ENCODE assay signal across 29 cellular contexts in the genomic region with DNA sequence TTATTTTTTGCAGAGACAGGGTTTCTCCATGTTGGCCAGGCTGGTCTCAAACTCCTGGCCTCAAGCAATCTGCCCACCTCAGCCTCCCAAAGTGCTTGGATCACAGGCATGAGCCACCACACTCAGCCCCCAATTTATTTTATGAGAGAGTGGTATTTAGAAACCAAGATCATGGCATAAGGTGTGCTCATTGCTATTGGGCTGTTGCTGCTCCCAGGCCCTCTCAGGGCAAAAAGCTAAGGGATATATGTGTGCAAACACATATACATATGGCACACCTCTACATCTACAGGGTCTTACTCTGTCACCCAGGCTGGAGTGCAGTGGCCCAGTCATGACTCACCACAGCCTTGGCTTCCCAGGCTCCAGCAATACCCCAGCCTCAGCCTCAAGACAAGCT.
"Had no signal": no experiment of that assay in that cellular context is flagged by ENCODE, and none has a peak within 500 bp of the region (broad histone marks: within the 10 kb centered on the region; RNA-seq: fewer than 3 reads in every experiment).

No MANE protein-coding gene starts in this region.

- H3K4me3 ChIP-seq: neural progenitor cell, ovary, psoas muscle, suprapubic skin, testis, tibial artery, transverse colon, upper lobe of right lung, uterus had no signal

- FAIRE-seq: small intestine had no signal

- H3K4me1 ChIP-seq: neural progenitor cell, parathyroid adenoma, uterus had no signal

- H2AFZ ChIP-seq: neural progenitor cell, parathyroid adenoma had no signal

- H3K79me2 ChIP-seq: parathyroid adenoma had no signal

- H3K36me3 Mint-ChIP-seq: natural killer cell; neural progenitor cell; stimulated activated memory B cell treated with anti-CD40 and anti-IgM and Interleukin-4, amounts not matched to agents 10 μg/mL and 1 μg/mL and 100 μg/mL, for 72 hours; type B pancreatic cell had no signal

- H3K27ac Mint-ChIP-seq: naive thymus-derived CD4-positive, alpha-beta T cell; natural killer cell; nephron; neural progenitor cell; progenitor cell of endocrine pancreas; stimulated activated memory B cell treated with anti-CD40 and anti-IgM and Interleukin-4, amounts not matched to agents 10 μg/mL and 1 μg/mL and 100 μg/mL, for 72 hours; stimulated activated naive CD8-positive, alpha-beta T cell treated with anti-CD3 and anti-CD28 coated beads, Interleukin-15, amount 100 ng/mL, for 72 hours; type B pancreatic cell had no signal

- H3K9me3 Mint-ChIP-seq: natural killer cell; stimulated activated memory B cell treated with anti-CD40 and anti-IgM and Interleukin-4, amounts not matched to agents 10 μg/mL and 1 μg/mL and 100 μg/mL, for 72 hours; stimulated activated naive CD8-positive, alpha-beta T cell treated with anti-CD3 and anti-CD28 coated beads, Interleukin-15, amount 100 ng/mL, for 72 hours; type B pancreatic cell had no signal

- H3K27me3 ChIP-seq: neural progenitor cell, ovary, suprapubic skin, testis, tibial artery, transverse colon, upper lobe of right lung, uterus had no signal

- H3K9me3 ChIP-seq: ovary, psoas muscle, suprapubic skin, testis, transverse colon, upper lobe of right lung had no signal

- H3K27me3 Mint-ChIP-seq: stimulated activated naive CD8-positive, alpha-beta T cell treated with anti-CD3 and anti-CD28 coated beads, Interleukin-15, amount 100 ng/mL, for 72 hours had no signal

- H3K9ac ChIP-seq: neural progenitor cell, parathyroid adenoma had no signal

- H3K4me2 ChIP-seq: neural progenitor cell had no signal

- H3K27ac ChIP-seq: neural progenitor cell, ovary, parathyroid adenoma, psoas muscle, suprapubic skin, testis, tibial artery, transverse colon, upper lobe of right lung, uterus had no signal

- DNase-seq: naive thymus-derived CD4-positive, alpha-beta T cell; natural killer cell; occipital lobe; ovary; posterior cingulate gyrus; psoas muscle; right cardiac atrium; small intestine; stimulated activated CD4-positive, alpha-beta T cell treated with anti-CD3 and anti-CD28 coated beads, Interleukin-15, amount 100 ng/mL, for 24 hours; stimulated activated CD4-positive, alpha-beta T cell treated with anti-CD3 and anti-CD28 coated beads, Interleukin-2, amount 100 ng/mL, for 24 hours; stimulated activated CD4-positive, alpha-beta T cell treated with anti-CD3 and anti-CD28 coated beads, Interleukin-2, amount 100 ng/mL, for 48 hours; stimulated activated CD4-positive, alpha-beta T cell treated with anti-CD3 and anti-CD28 coated beads, Interleukin-4, amount 100 ng/mL, for 24 hours; stimulated activated naive CD4-positive, alpha-beta T cell; stimulated activated naive CD8-positive, alpha-beta T cell treated with anti-CD3 and anti-CD28 coated beads, Interleukin-15, amount 100 ng/mL, for 72 hours; stimulated activated naive CD8-positive, alpha-beta T cell treated with anti-CD3 and anti-CD28 coated beads, Interleukin-15, Interleukin-2, amounts not matched to agents 100 U/mL and 50 U/mL, for 24 hours; substantia nigra; testis; transverse colon; upper lobe of right lung; uterus had no signal

- ATAC-seq: naive thymus-derived CD4-positive, alpha-beta T cell; natural killer cell; psoas muscle; right cardiac atrium; sciatic nerve; stimulated activated memory B cell treated with anti-CD40 and anti-IgM and Interleukin-4, amounts not matched to agents 10 μg/mL and 1 μg/mL and 100 μg/mL, for 72 hours; stimulated activated naive CD8-positive, alpha-beta T cell treated with anti-CD3 and anti-CD28 coated beads, Interleukin-15, amount 100 ng/mL, for 72 hours; stimulated activated naive CD8-positive, alpha-beta T cell treated with anti-CD3 and anti-CD28 coated beads, Interleukin-15, Interleukin-2, amounts not matched to agents 100 U/mL and 50 U/mL, for 24 hours; upper lobe of right lung had no signal

- H3K4me3 Mint-ChIP-seq: naive thymus-derived CD4-positive, alpha-beta T cell; natural killer cell; nephron; neural progenitor cell; stimulated activated memory B cell treated with anti-CD40 and anti-IgM and Interleukin-4, amounts not matched to agents 10 μg/mL and 1 μg/mL and 100 μg/mL, for 72 hours; stimulated activated naive CD8-positive, alpha-beta T cell treated with anti-CD3 and anti-CD28 coated beads, Interleukin-15, amount 100 ng/mL, for 72 hours; type B pancreatic cell had no signal

- H3K36me3 ChIP-seq: neural progenitor cell, ovary, suprapubic skin, tibial artery, transverse colon, upper lobe of right lung, uterus had no signal

- H3K4me1 Mint-ChIP-seq: naive thymus-derived CD4-positive, alpha-beta T cell; natural killer cell; stimulated activated memory B cell treated with anti-CD40 and anti-IgM and Interleukin-4, amounts not matched to agents 10 μg/mL and 1 μg/mL and 100 μg/mL, for 72 hours; stimulated activated naive CD8-positive, alpha-beta T cell treated with anti-CD3 and anti-CD28 coated beads, Interleukin-15, amount 100 ng/mL, for 72 hours had no signal
